1 cellular context compared by ENCODE assay signal in genomic region chr15:23628612-23629233, GRCh38.
TF ChIP-seq lines count a peak whose summit lies in the region.

No MANE protein-coding gene starts in this region.

TF ChIP-seq in HCT116, 20 proteins besides CTCF, POLR2A, EP300 and RAD21 (continued from another document):
- TF ChIP-seq ZNF274 (IDR thresholded peaks at IDR 0.05; ENCODE audit: low read depth, low read length) (no peak), ZFX (IDR thresholded peaks at IDR 0.05) (no peak), JUND (IDR thresholded peaks at IDR 0.05) (no peak), CEBPB (IDR thresholded peaks at IDR 0.05; ENCODE audit: low read depth) (no peak), EZH2phosphoT487 (IDR thresholded peaks at IDR 0.05; ENCODE audit: borderline replicate concordance) (no peak), CBX3 (IDR thresholded peaks at IDR 0.05; ENCODE audit: low read depth) (no peak), TCF7L2 (IDR thresholded peaks at IDR 0.05; ENCODE audit: borderline replicate concordance, extremely low read depth, insufficient read depth, insufficient read length) (no peak)
